ENCODE assay signal across 8 cellular contexts in the genomic region with DNA sequence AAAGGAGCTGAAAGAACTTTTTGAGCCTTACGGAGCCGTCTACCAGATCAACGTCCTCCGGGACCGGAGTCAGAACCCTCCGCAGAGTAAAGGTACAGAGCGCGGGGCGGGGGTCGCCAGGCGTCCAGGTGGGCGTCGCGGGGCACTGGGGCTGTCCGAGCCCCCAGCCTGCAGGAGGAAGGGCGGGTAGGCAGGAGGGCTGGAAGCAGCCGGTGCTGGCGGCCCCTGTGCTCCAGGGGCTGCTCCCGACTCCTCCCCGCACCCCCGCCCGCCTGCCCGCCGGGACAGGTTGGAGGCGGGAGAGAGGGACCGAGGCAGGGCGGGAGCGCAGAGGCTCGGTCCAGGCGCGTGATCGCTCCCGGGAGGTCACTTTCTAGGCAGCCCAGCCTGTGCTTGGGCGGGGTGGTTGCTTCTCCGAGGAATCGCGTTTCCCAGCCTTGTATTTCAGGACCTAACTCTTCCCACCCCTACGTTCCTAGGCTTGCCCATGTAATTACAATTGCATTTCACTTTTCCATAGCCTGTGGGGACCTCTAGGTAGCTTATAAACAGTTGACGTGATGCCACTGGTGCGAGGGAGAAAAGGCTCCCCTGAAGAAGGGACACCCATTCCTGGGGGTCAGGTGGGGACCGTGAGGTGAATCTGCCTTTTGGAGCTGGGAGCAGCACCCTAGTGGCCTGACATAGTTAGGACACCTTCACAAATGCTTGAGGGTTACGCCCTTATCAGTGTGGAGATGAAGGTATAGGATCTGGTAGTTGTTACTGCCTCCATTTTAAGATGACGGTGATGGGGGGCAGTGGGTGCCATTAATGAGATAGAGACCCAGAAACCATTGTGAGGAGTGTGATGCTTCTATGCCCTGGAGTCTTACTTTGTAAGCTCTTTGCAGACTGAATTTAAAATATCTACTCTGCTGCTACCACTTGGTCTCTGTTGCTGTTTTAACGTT.
DNase-seq lines count a peak whose midpoint lies in the region; ATAC-seq and TF ChIP-seq lines count a peak whose summit lies in the region.

No MANE protein-coding gene starts in this region.

- CTCF ChIA-PET in activated B cell treated with CpG ODN at 0.5 μM for 24 hours (lab: Charles Lee), result interaction anchor here (1.1 to 5.6 kb wide), 12 partner anchors 9 to 105 kb away, joined by 3 to 44 read pairs (median 12); no protein-coding TSS in a partner anchor

- no peak overlapping the region for H2BK15ac ChIP-seq in mesendoderm (replicated peaks; ENCODE audit: low read depth)

- H3K27ac Mint-ChIP-seq in activated B cell treated with CpG ODN at 0.5 μM for 24 hours, result peak overlapping the region; percentile 99
- peak overlapping the region; percentile 97 to 99 for H3K27ac Mint-ChIP-seq in stimulated activated naive CD8-positive, alpha-beta T cell treated with anti-CD3 and anti-CD28 coated beads, Interleukin-15, amount 100 ng/mL, for 72 hours

- no peaks in the 10 kb centered on the region for H3K27me3 Mint-ChIP-seq in activated B cell treated with CpG ODN at 0.5 μM for 24 hours
- H3K27me3 Mint-ChIP-seq in stimulated activated naive CD8-positive, alpha-beta T cell treated with anti-CD3 and anti-CD28 coated beads, Interleukin-15, amount 100 ng/mL, for 72 hours, result no peaks in the 10 kb centered on the region

- no CpG with 5 or more reads among the region's 44 CpGs for WGBS in mesendoderm (ENCODE audit: extremely low coverage, insufficient coverage, low lambda C conversion rate)

- peak overlapping the region; percentile 40 for H3K56ac ChIP-seq in mesendoderm (ENCODE audit: low read length)

- peak overlapping the region; percentile 54 for H3K4me2 ChIP-seq in mesendoderm (ENCODE audit: low read length)

- H3K4ac ChIP-seq in mesendoderm (ENCODE audit: low read depth, low read length), result no peak overlapping the region

- peaks cover 0 to 12% (median 0%) of the 10 kb centered on the region in 45 donors for H3K27me3 ChIP-seq in dorsolateral prefrontal cortex
- H3K27me3 ChIP-seq in mesendoderm (ENCODE audit: insufficient read depth, low read length, poor library complexity), result no peaks in the 10 kb centered on the region

- no peaks in the 10 kb centered on the region for H3K79me2 ChIP-seq in mesendoderm (ENCODE audit: control insufficient read depth, insufficient read depth, low read length)

- peak overlapping the region; percentile 25 for H3K18ac ChIP-seq in mesendoderm (ENCODE audit: low read length)

- H4K5ac ChIP-seq in mesendoderm (ENCODE audit: low read length), result no peak overlapping the region

- TF ChIP-seq CTCF in activated B cell treated with CpG ODN at 0.5 μM for 24 hours (IDR thresholded peaks at IDR 0.05), result no peak
- peak in 32 of 56 donors; percentile 9 to 46 (median 26) for TF ChIP-seq CTCF in dorsolateral prefrontal cortex (IDR thresholded peaks at IDR 0.05 in 54 of 56, conservative IDR thresholded peaks at IDR 0.05 in 2 of 56; ENCODE audit: low read depth in 1 of 56, partially characterized antibody in 56 of 56)

- DNase-seq in DMS 273 (lab: John Stamatoyannopoulos, UW; ENCODE audit: unreplicated experiment) (peak; percentile 66), HT1080 (ENCODE audit: low read depth) (peak; percentile 60), activated B cell treated with CpG ODN at 0.5 μM for 24 hours (no peak), dorsolateral prefrontal cortex (peak in 4 of 10 donors; percentile 44 to 62 (median 52)), mesendoderm (peak; percentile 83), GOT3 (lab: John Stamatoyannopoulos, UW) (no peak)
- DNase-seq in stimulated activated naive CD8-positive, alpha-beta T cell treated with anti-CD3 and anti-CD28 coated beads, Interleukin-15, amount 100 ng/mL, for 72 hours, result peak; percentile 75 to 87

- H2AK5ac ChIP-seq in mesendoderm (ENCODE audit: low read length), result no peak overlapping the region

- H3K23ac ChIP-seq in mesendoderm (ENCODE audit: low read length), result no peak overlapping the region

- H3K36me3 ChIP-seq in mesendoderm (ENCODE audit: control insufficient read depth, insufficient read depth, low read length), result no peaks in the 10 kb centered on the region

- H3K9me3 Mint-ChIP-seq in activated B cell treated with CpG ODN at 0.5 μM for 24 hours, result no peaks in the 10 kb centered on the region
- peaks cover 6 to 7% of the 10 kb centered on the region in 2 donors for H3K9me3 Mint-ChIP-seq in stimulated activated naive CD8-positive, alpha-beta T cell treated with anti-CD3 and anti-CD28 coated beads, Interleukin-15, amount 100 ng/mL, for 72 hours

- H3K36me3 Mint-ChIP-seq in activated B cell treated with CpG ODN at 0.5 μM for 24 hours (ENCODE audit: low read depth), result peaks cover 27% of the 10 kb centered on the region

- H3K4me3 ChIP-seq in dorsolateral prefrontal cortex (peak overlapping the region; percentile 35 to 85 (median 73)), mesendoderm (ENCODE audit: low read length) (peak overlapping the region; percentile 41)

- H2BK120ac ChIP-seq in mesendoderm (ENCODE audit: low read depth, low read length), result no peak overlapping the region

- H3K79me1 ChIP-seq in mesendoderm (ENCODE audit: low read length), result no peaks in the 10 kb centered on the region

- no peak overlapping the region for H2BK5ac ChIP-seq in mesendoderm (ENCODE audit: low read length)

- no peak overlapping the region for H4K8ac ChIP-seq in mesendoderm (ENCODE audit: low read depth, low read length)

- peaks cover 51% of the 10 kb centered on the region for H3K4me1 Mint-ChIP-seq in activated B cell treated with CpG ODN at 0.5 μM for 24 hours
- H3K4me1 Mint-ChIP-seq in stimulated activated naive CD8-positive, alpha-beta T cell treated with anti-CD3 and anti-CD28 coated beads, Interleukin-15, amount 100 ng/mL, for 72 hours, result peaks cover 37% of the 10 kb centered on the region

- ATAC-seq in GM21390 (IDR thresholded peaks at IDR 0.05; ENCODE audit: unreplicated experiment), result peak; percentile 54
- ATAC-seq in activated B cell treated with CpG ODN at 0.5 μM for 24 hours (ENCODE audit: low read depth), result peak; percentile 55
- peak; percentile 77 for ATAC-seq in stimulated activated naive CD8-positive, alpha-beta T cell treated with anti-CD3 and anti-CD28 coated beads, Interleukin-15, amount 100 ng/mL, for 72 hours

- peak overlapping the region; percentile 20 to 95 (median 83) for H3K27ac ChIP-seq in dorsolateral prefrontal cortex
- no peak overlapping the region for H3K27ac ChIP-seq in mesendoderm (ENCODE audit: low read depth, low read length)

- H3K4me1 ChIP-seq in mesendoderm (ENCODE audit: control insufficient read depth, low read depth, low read length), result no peaks in the 10 kb centered on the region

- peak overlapping the region; percentile 51 for H3K9ac ChIP-seq in mesendoderm (ENCODE audit: low read length)

- POLR2A ChIA-PET in activated B cell treated with CpG ODN at 0.5 μM for 24 hours (lab: Charles Lee), result interaction anchor here (0.6 to 5.6 kb wide), 27 partner anchors 10 to 876 kb away, joined by 3 to 151 read pairs (median 8); no protein-coding TSS in a partner anchor

- no peak overlapping the region for H3K4me3 Mint-ChIP-seq in activated B cell treated with CpG ODN at 0.5 μM for 24 hours
- H3K4me3 Mint-ChIP-seq in stimulated activated naive CD8-positive, alpha-beta T cell treated with anti-CD3 and anti-CD28 coated beads, Interleukin-15, amount 100 ng/mL, for 72 hours, result no peak overlapping the region

- intact Hi-C loops in activated B cell treated with CpG ODN at 0.5 μM for 24 hours (cut with micrococcal nuclease), result loop anchor here (1.0 to 10.0 kb wide), 6 partner anchors 10 to 1029 kb away; a partner anchor contains a TSS
- intact Hi-C loops in dorsolateral prefrontal cortex (cut with DNase I), result no loop called here

Comparison
In these comparisons a context has a peak if more than half of its experiments do, and no peak if none do; other contexts are left out.
1. DNase-seq: peak in DMS 273 (single experiment), HT1080 (single experiment), mesendoderm (single experiment) and stimulated activated naive CD8-positive, alpha-beta T cell treated with anti-CD3 and anti-CD28 coated beads, Interleukin-15, amount 100 ng/mL, for 72 hours (2 of 2); none in activated B cell treated with CpG ODN at 0.5 μM for 24 hours (single experiment) and GOT3 (single experiment).
2. Peak in every context shown above with its lines, with median percentiles within 50 percentile points of each other: ATAC-seq.